Comparison of ENCODE assay signal across 9 cellular contexts in genomic region chr1:236168716-236169429, GRCh38. TPM values are rescaled to one million over a fixed set of nuclear protein-coding genes. Genes with fewer than 3 reads are reported as not detected.
DNase-seq lines count a peak whose midpoint lies in the region; ATAC-seq and TF ChIP-seq lines count a peak whose summit lies in the region.
"Had no signal": no experiment of that assay in that cellular context is flagged by ENCODE, and none has a peak within 500 bp of the region (broad histone marks: within the 10 kb centered on the region; RNA-seq: fewer than 3 reads in every experiment).

No MANE protein-coding gene starts in this region.

- POLR2A ChIA-PET in activated CD4-positive, alpha-beta T cell treated with anti-CD3 and anti-CD28 coated beads for 36 hours (lab: Charles Lee): no interaction called here

- CTCF ChIA-PET in activated CD4-positive, alpha-beta T cell treated with anti-CD3 and anti-CD28 coated beads for 36 hours (lab: Charles Lee): no interaction called here

- H3K36me3 Mint-ChIP-seq in activated CD4-positive, alpha-beta T cell treated with anti-CD3 and anti-CD28 coated beads for 36 hours (ENCODE audit: low read depth): peaks cover 1% of the 10 kb centered on the region

- H3K36me3 ChIP-seq in spleen: peaks cover 0 to 6% (median 0%) of the 10 kb centered on the region in 6 donors

- H3K27ac Mint-ChIP-seq in activated CD4-positive, alpha-beta T cell treated with anti-CD3 and anti-CD28 coated beads for 36 hours: no peak overlapping the region

- H3K9me3 ChIP-seq in spleen: no peaks in the 10 kb centered on the region
- H3K9me3 ChIP-seq: suprapubic skin had no signal

- no peaks in the 10 kb centered on the region for H3K27me3 Mint-ChIP-seq in activated CD4-positive, alpha-beta T cell treated with anti-CD3 and anti-CD28 coated beads for 36 hours

- ATAC-seq in activated CD4-positive, alpha-beta T cell treated with anti-CD3 and anti-CD28 coated beads for 36 hours: peak; percentile 52
- ATAC-seq in GM18519 (IDR thresholded peaks at IDR 0.05; ENCODE audit: low FRiP score, unreplicated experiment) (no peak), GM21367 (IDR thresholded peaks at IDR 0.05; ENCODE audit: unreplicated experiment) (no peak)

- H3K27ac ChIP-seq in spleen (no peak overlapping the region), coronary artery (no peak overlapping the region)
- H3K27ac ChIP-seq: suprapubic skin had no signal

- no peaks in the 10 kb centered on the region for H3K9me3 Mint-ChIP-seq in activated CD4-positive, alpha-beta T cell treated with anti-CD3 and anti-CD28 coated beads for 36 hours (ENCODE audit: low read depth)

- H3K4me1 ChIP-seq in spleen: peaks cover 0 to 15% (median 6%) of the 10 kb centered on the region in 6 donors
- H3K4me1 ChIP-seq: suprapubic skin had no signal

- H3K4me1 Mint-ChIP-seq in activated CD4-positive, alpha-beta T cell treated with anti-CD3 and anti-CD28 coated beads for 36 hours: peaks cover 5% of the 10 kb centered on the region

- TF ChIP-seq CTCF in spleen (IDR thresholded peaks at IDR 0.05 in 8 of 11, conservative IDR thresholded peaks at IDR 0.05 in 3 of 11) (no peak), coronary artery (IDR thresholded peaks at IDR 0.05) (no peak)

- 71 to 83% (median 77%) methylated on average over 9 to 10 of the region's 10 CpGs for WGBS in spleen, 5 donors

- DNase-seq in activated CD4-positive, alpha-beta T cell treated with anti-CD3 and anti-CD28 coated beads for 36 hours: peak; percentile 54
- DNase-seq in activated CD4-positive, alpha-beta T cell treated with anti-CD3 and anti-CD28 coated beads, Interleukin-2, amount 50 U/mL, for 1 hour: no peak
- DNase-seq in NCI-H226 (peak; percentile 53), fibroblast of peridontal ligament (ENCODE audit: extremely low read depth) (peak; percentile 18), spleen (peak; percentile 75), coronary artery (ENCODE audit: low spot score) (no peak)

- TF ChIP-seq POLR2A in spleen (IDR thresholded peaks at IDR 0.05): no peak

- H3K27me3 ChIP-seq in spleen (replicated peaks in 1 of 7): no peaks in the 10 kb centered on the region
- H3K27me3 ChIP-seq: suprapubic skin had no signal

- H3K4me3 Mint-ChIP-seq in activated CD4-positive, alpha-beta T cell treated with anti-CD3 and anti-CD28 coated beads for 36 hours: no peak overlapping the region

- intact Hi-C loops in activated CD4-positive, alpha-beta T cell treated with anti-CD3 and anti-CD28 coated beads for 36 hours (cut with DNase I, micrococcal nuclease): loop anchor here in 1 of 2 experiments (2.0 kb wide), 1 partner anchor 60 kb away; no protein-coding TSS in a partner anchor
- intact Hi-C loops in spleen (cut with DNase I; ENCODE audit: low total_unique reads): no loop called here

- H3K4me3 ChIP-seq in spleen (no peak overlapping the region), coronary artery (no peak overlapping the region)
- H3K4me3 ChIP-seq: suprapubic skin had no signal

RNA-seq across cellular contexts. Expression of gene GPR137B, which starts 26.5 kb away (rescaled TPM):
- 1 to 10 TPM; 5.0 to 5.6 TPM for total RNA-seq in activated CD4-positive, alpha-beta T cell treated with anti-CD3 and anti-CD28 coated beads for 36 hours
- total RNA-seq in spleen: 10 to 100 TPM; 27.9 to 54.8 (median 41.0) TPM
- polyA plus RNA-seq in spleen: 1 to 10 TPM; 5.2 to 9.3 (median 7.2) TPM

Comparison
In these comparisons a context has a peak if more than half of its experiments do, and no peak if none do; other contexts are left out.
1. DNase-seq: peak in activated CD4-positive, alpha-beta T cell treated with anti-CD3 and anti-CD28 coated beads for 36 hours (single experiment), NCI-H226 (single experiment), fibroblast of peridontal ligament (single experiment) and spleen (single experiment); none in activated CD4-positive, alpha-beta T cell treated with anti-CD3 and anti-CD28 coated beads, Interleukin-2, amount 50 U/mL, for 1 hour (single experiment) and coronary artery (single experiment).
2. RNA of gene GPR137B, which starts 26.5 kb away (total RNA-seq): 27.9 to 54.8 TPM in spleen; 5.0 to 5.6 TPM in activated CD4-positive, alpha-beta T cell treated with anti-CD3 and anti-CD28 coated beads for 36 hours; every median in the first group is over 4 times any median in the second.